In the genomic region with DNA sequence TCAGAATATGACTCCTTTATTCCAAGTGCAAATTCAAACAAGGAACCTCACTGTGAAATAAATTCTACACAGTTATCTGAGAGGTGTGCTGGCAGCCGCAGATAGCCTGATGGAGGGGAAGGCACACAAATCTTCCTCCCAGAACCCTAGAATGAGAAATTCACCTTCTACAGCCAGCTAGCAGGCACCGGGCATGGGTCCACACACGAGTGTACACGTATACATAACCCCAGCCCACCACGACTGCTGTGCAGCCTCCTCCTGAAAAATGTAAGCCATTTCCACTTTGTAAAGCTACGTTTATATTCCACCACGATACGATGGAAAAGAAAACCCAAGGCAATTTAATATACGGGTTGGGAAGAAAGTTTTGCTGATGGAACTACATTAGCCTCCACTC, we compare ENCODE assay signal across 8 cellular contexts. TPM values are rescaled to one million over a fixed set of nuclear protein-coding genes. Genes with fewer than 3 reads are reported as not detected.
DNase-seq lines count a peak whose midpoint lies in the region; ATAC-seq and TF ChIP-seq lines count a peak whose summit lies in the region.

No MANE protein-coding gene starts in this region.

- H3K4me3 Mint-ChIP-seq in activated naive CD4-positive, alpha-beta T cell treated with anti-CD3 and anti-CD28 coated beads, Interleukin-2, amount 10 ng/mL, durations not matched to agents 7 days and 5 days = peak overlapping the region; percentile 95
- peak overlapping the region; percentile 83 for H3K4me3 Mint-ChIP-seq in activated CD8-positive, alpha-beta T cell treated with anti-CD3 and anti-CD28 coated beads for 36 hours

- H3K4me3 ChIP-seq in right cardiac atrium (ENCODE audit: low read length) (peak overlapping the region; percentile 92), spleen (peak overlapping the region; percentile 68 to 85 (median 80))

- H3K4me1 Mint-ChIP-seq in activated naive CD4-positive, alpha-beta T cell treated with anti-CD3 and anti-CD28 coated beads, Interleukin-2, amount 10 ng/mL, durations not matched to agents 7 days and 5 days = peaks cover 53% of the 10 kb centered on the region
- H3K4me1 Mint-ChIP-seq in activated CD8-positive, alpha-beta T cell treated with anti-CD3 and anti-CD28 coated beads for 36 hours (ENCODE audit: low read depth) = peaks cover 31% of the 10 kb centered on the region

- H3K9me3 ChIP-seq in right cardiac atrium (ENCODE audit: control insufficient read depth, low read length) (no peaks in the 10 kb centered on the region), spleen (no peaks in the 10 kb centered on the region)

- H3K36me3 ChIP-seq in spleen = peaks cover 0 to 30% (median 5%) of the 10 kb centered on the region in 6 donors

- no peak for TF ChIP-seq POLR2A in spleen (IDR thresholded peaks at IDR 0.05)

- H3K4me1 ChIP-seq in right cardiac atrium (ENCODE audit: control insufficient read depth, insufficient read depth, low read length) = no peaks in the 10 kb centered on the region
- peaks cover 4 to 34% (median 13%) of the 10 kb centered on the region in 6 donors for H3K4me1 ChIP-seq in spleen

- peaks cover 37% of the 10 kb centered on the region for H3K36me3 Mint-ChIP-seq in activated naive CD4-positive, alpha-beta T cell treated with anti-CD3 and anti-CD28 coated beads, Interleukin-2, amount 10 ng/mL, durations not matched to agents 7 days and 5 days
- peaks cover 44% of the 10 kb centered on the region for H3K36me3 Mint-ChIP-seq in activated CD8-positive, alpha-beta T cell treated with anti-CD3 and anti-CD28 coated beads for 36 hours (ENCODE audit: low read depth)

- TF ChIP-seq CTCF in activated CD8-positive, alpha-beta T cell treated with anti-CD3 and anti-CD28 coated beads for 36 hours (IDR thresholded peaks at IDR 0.05) = no peak
- TF ChIP-seq CTCF in spleen (IDR thresholded peaks at IDR 0.05 in 8 of 11, conservative IDR thresholded peaks at IDR 0.05 in 3 of 11) = no peak

- intact Hi-C loops in activated CD8-positive, alpha-beta T cell treated with anti-CD3 and anti-CD28 coated beads for 36 hours (cut with micrococcal nuclease) = loop anchor here (10.0 kb wide), 1 partner anchor 174 kb away; no protein-coding TSS in a partner anchor
- intact Hi-C loops in right cardiac atrium (cut with DNase I) (no loop called here), spleen (cut with DNase I; ENCODE audit: low total_unique reads) (loop anchor here (10.0 kb wide), 1 partner anchor 214 kb away; no protein-coding TSS in a partner anchor)

- POLR2A ChIA-PET in activated CD8-positive, alpha-beta T cell treated with anti-CD3 and anti-CD28 coated beads for 36 hours (lab: Charles Lee) = interaction anchor here (0.7 to 1.6 kb wide), 3 partner anchors 9 to 173 kb away, joined by 3 to 8 read pairs (median 6); no protein-coding TSS in a partner anchor

- no peak for ATAC-seq in activated CD8-positive, alpha-beta T cell treated with anti-CD3 and anti-CD28 coated beads for 36 hours
- ATAC-seq in right cardiac atrium = no peak
- no peak for ATAC-seq in activated CD4-positive, CD25-positive, alpha-beta regulatory T cell treated with anti-CD3 and anti-CD28 coated beads, Interleukin-2, amount 50 U/mL, for 24 hours

- peak overlapping the region; percentile 17 for H3K27ac ChIP-seq in right cardiac atrium (ENCODE audit: low read length)
- H3K27ac ChIP-seq in spleen = peak overlapping the region; percentile 31 to 92 (median 87)

- CTCF ChIA-PET in activated naive CD4-positive, alpha-beta T cell treated with anti-CD3 and anti-CD28 coated beads, Interleukin-2, amount 10 ng/mL, durations not matched to agents 7 days and 5 days (lab: Charles Lee) = interaction anchor here (0.7 to 2.4 kb wide), 2 partner anchors 25 to 102 kb away, joined by 3 to 8 read pairs; no protein-coding TSS in a partner anchor
- CTCF ChIA-PET in activated CD8-positive, alpha-beta T cell treated with anti-CD3 and anti-CD28 coated beads for 36 hours (lab: Charles Lee) = interaction anchor here (1.1 to 1.5 kb wide), 2 partner anchors 9 to 23 kb away, joined by 3 to 4 read pairs; no protein-coding TSS in a partner anchor

- no peaks in the 10 kb centered on the region for H3K9me3 Mint-ChIP-seq in activated naive CD4-positive, alpha-beta T cell treated with anti-CD3 and anti-CD28 coated beads, Interleukin-2, amount 10 ng/mL, durations not matched to agents 7 days and 5 days
- no peaks in the 10 kb centered on the region for H3K9me3 Mint-ChIP-seq in activated CD8-positive, alpha-beta T cell treated with anti-CD3 and anti-CD28 coated beads for 36 hours

- no peak for DNase-seq in activated naive CD4-positive, alpha-beta T cell treated with anti-CD3 and anti-CD28 coated beads, Interleukin-2, amount 10 ng/mL, durations not matched to agents 7 days and 5 days
- DNase-seq in activated naive CD4-positive, alpha-beta T cell treated with Interleukin-2 at 50 U/mL for 16 hours = no peak
- peak; percentile 12 for DNase-seq in activated CD8-positive, alpha-beta T cell treated with anti-CD3 and anti-CD28 coated beads for 36 hours
- DNase-seq in right cardiac atrium (peak in 2 of 3 donors; percentile 17 to 55), spleen (no peak), OCI-M2 (lab: John Stamatoyannopoulos, UW; ENCODE audit: unreplicated experiment) (no peak), NOMO-1 treated with DMSO at 0.1 percent for 48 hours (lab: John Stamatoyannopoulos, UW; ENCODE audit: unreplicated experiment) (no peak)

- peak overlapping the region; percentile 97 for H3K27ac Mint-ChIP-seq in activated naive CD4-positive, alpha-beta T cell treated with anti-CD3 and anti-CD28 coated beads, Interleukin-2, amount 10 ng/mL, durations not matched to agents 7 days and 5 days
- peak overlapping the region; percentile 95 for H3K27ac Mint-ChIP-seq in activated CD8-positive, alpha-beta T cell treated with anti-CD3 and anti-CD28 coated beads for 36 hours

- no peaks in the 10 kb centered on the region for H3K27me3 ChIP-seq in right cardiac atrium (ENCODE audit: control insufficient read depth, insufficient read depth)
- no peaks in the 10 kb centered on the region for H3K27me3 ChIP-seq in spleen (replicated peaks in 1 of 7)

- H3K27me3 Mint-ChIP-seq in activated naive CD4-positive, alpha-beta T cell treated with anti-CD3 and anti-CD28 coated beads, Interleukin-2, amount 10 ng/mL, durations not matched to agents 7 days and 5 days = no peaks in the 10 kb centered on the region
- H3K27me3 Mint-ChIP-seq in activated CD8-positive, alpha-beta T cell treated with anti-CD3 and anti-CD28 coated beads for 36 hours = no peaks in the 10 kb centered on the region

- WGBS in right cardiac atrium = 33% methylated on average over 9 of the region's 9 CpGs
- WGBS in spleen, 5 donors = 44 to 69% (median 63%) methylated on average over 9 of the region's 9 CpGs

RNA-seq across cellular contexts. Expression of a gene that starts 1.8 kb away (rescaled TPM):
- 10 to 100 TPM; 38.8 to 38.9 TPM for total RNA-seq in activated CD8-positive, alpha-beta T cell treated with anti-CD3 and anti-CD28 coated beads for 36 hours
- total RNA-seq in right cardiac atrium (10 to 100 TPM; 21.7 to 25.8 (median 22.9) TPM), spleen (10 to 100 TPM; 14.8 to 31.7 (median 20.3) TPM)
- polyA plus RNA-seq in right cardiac atrium (33.7 TPM), spleen (10 to 100 TPM; 10.9 to 15.4 (median 12.9) TPM)

Comparison
In these comparisons a context has a peak if more than half of its experiments do, and no peak if none do; other contexts are left out.
1. DNase-seq: peak in activated CD8-positive, alpha-beta T cell treated with anti-CD3 and anti-CD28 coated beads for 36 hours (single experiment) and right cardiac atrium (2 of 3); none in activated naive CD4-positive, alpha-beta T cell treated with anti-CD3 and anti-CD28 coated beads, Interleukin-2, amount 10 ng/mL, durations not matched to agents 7 days and 5 days (single experiment), activated naive CD4-positive, alpha-beta T cell treated with Interleukin-2 at 50 U/mL for 16 hours (single experiment), spleen (single experiment), OCI-M2 (single experiment) and NOMO-1 treated with DMSO at 0.1 percent for 48 hours (single experiment).
2. intact Hi-C loops: an anchor here in activated CD8-positive, alpha-beta T cell treated with anti-CD3 and anti-CD28 coated beads for 36 hours (10.0 kb wide) and spleen (10.0 kb wide); none called in right cardiac atrium.